In the genomic region with DNA sequence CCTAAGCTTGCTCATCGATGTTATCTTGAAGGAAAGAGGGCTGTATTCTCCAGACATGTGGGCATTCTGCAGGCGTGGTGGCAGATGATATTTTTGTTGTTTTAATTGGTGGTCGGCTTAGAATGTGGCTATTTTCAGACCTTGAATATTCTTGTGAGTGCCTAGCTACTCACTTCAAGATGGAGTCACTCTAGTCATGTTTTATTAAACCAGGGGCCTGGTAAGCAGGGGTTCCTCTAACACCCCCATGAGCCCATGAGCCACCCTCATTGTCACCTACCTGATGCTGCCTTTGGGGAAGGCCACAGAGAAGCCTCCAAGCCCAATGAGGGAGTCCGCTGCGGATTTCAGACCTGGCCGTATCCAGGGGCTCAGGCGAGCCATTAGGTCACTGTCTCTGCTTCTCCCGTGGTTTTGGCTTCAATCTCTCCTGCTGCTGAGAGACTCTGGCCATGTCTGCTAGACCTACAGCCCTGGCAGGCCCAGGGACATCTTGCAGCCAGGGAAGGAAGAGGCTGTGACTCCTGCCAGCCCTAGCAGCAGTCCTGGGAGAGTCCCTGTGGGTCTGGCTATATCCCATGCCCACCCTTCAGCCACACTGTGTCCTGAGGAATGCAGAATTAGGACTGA, we compare ENCODE assay signal across 1 cellular context.
TF ChIP-seq lines count a peak whose summit lies in the region.

No MANE protein-coding gene starts in this region.

TF ChIP-seq in IMR-90, 13 proteins besides CTCF, POLR2A, EP300 and RAD21:
- TF ChIP-seq, protein P1, sequence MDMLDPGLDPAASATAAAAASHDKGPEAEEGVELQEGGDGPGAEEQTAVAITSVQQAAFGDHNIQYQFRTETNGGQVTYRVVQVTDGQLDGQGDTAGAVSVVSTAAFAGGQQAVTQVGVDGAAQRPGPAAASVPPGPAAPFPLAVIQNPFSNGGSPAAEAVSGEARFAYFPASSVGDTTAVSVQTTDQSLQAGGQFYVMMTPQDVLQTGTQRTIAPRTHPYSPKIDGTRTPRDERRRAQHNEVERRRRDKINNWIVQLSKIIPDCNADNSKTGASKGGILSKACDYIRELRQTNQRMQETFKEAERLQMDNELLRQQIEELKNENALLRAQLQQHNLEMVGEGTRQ (IDR thresholded peaks at IDR 0.05; ENCODE audit: low read depth, low read length) = no peak
- TF ChIP-seq CEBPB (IDR thresholded peaks at IDR 0.05; ENCODE audit: low read depth, low read length) = no peak
- TF ChIP-seq NFE2L2 (IDR thresholded peaks at IDR 0.05; ENCODE audit: low read depth, low read length) = no peak
- TF ChIP-seq MAFK (IDR thresholded peaks at IDR 0.05; ENCODE audit: low read depth, low read length) = no peak
- no peak for TF ChIP-seq RCOR1 (IDR thresholded peaks at IDR 0.05; ENCODE audit: insufficient replicate concordance, low read length)
- no peak for TF ChIP-seq BHLHE40 (IDR thresholded peaks at IDR 0.05; ENCODE audit: low read depth, low read length)
- no peak for TF ChIP-seq MXI1 (IDR thresholded peaks at IDR 0.05; ENCODE audit: borderline replicate concordance, low read depth, low read length)
- no peak for TF ChIP-seq SMC3 (IDR thresholded peaks at IDR 0.05; ENCODE audit: low read depth, low read length)
- TF ChIP-seq, protein P2, sequence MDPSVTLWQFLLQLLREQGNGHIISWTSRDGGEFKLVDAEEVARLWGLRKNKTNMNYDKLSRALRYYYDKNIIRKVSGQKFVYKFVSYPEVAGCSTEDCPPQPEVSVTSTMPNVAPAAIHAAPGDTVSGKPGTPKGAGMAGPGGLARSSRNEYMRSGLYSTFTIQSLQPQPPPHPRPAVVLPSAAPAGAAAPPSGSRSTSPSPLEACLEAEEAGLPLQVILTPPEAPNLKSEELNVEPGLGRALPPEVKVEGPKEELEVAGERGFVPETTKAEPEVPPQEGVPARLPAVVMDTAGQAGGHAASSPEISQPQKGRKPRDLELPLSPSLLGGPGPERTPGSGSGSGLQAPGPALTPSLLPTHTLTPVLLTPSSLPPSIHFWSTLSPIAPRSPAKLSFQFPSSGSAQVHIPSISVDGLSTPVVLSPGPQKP (IDR thresholded peaks at IDR 0.05; ENCODE audit: borderline replicate concordance, low read depth, low read length) = no peak
- no peak for TF ChIP-seq MAZ (IDR thresholded peaks at IDR 0.05; ENCODE audit: borderline replicate concordance, low read depth, low read length)
- no peak for TF ChIP-seq FOS (IDR thresholded peaks at IDR 0.05; ENCODE audit: low read depth, low read length)
- no peak for TF ChIP-seq RFX5 (IDR thresholded peaks at IDR 0.05; ENCODE audit: low read depth, low read length)
- no peak for TF ChIP-seq CHD1 (IDR thresholded peaks at IDR 0.05; ENCODE audit: low read depth, low read length)
